In the genomic region with DNA sequence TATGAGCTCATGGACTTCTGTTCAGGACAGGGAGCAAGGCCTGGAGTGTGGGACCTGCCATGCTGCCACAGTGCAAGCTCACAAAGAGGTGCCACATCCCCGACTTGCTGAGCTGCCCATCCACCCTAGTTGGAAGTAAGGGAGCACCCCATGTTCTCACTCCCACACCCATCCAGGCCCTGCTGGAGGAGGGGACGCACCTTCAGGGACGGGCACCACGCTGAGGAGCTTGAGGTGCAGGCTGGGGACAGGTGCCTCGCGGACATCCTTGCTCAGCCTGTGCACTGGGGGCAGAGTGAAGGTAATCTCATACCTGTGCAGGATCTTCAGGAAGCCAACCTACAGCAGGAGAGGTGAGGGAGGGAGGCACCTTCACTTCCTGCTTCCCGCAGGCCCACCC, we compare ENCODE assay signal across 35 cellular contexts. TPM values are rescaled to one million over a fixed set of nuclear protein-coding genes. Genes with fewer than 3 reads are reported as not detected.
"Had no signal": no experiment of that assay in that cellular context is flagged by ENCODE, and none has a peak within 500 bp of the region (broad histone marks: within the 10 kb centered on the region; RNA-seq: fewer than 3 reads in every experiment).

No MANE protein-coding gene starts in this region.

- H3K9me3 ChIP-seq: Peyer's patch had no signal

- H3K27me3 ChIP-seq: brain microvascular endothelial cell had no signal

- ATAC-seq: PC-3, Right ventricle myocardium inferior, SK-N-SH treated with all-trans-retinoic acid at 6 μM for 48 hours had no signal

- DNase-seq: activated B cell treated with CpG ODN at 0.5 μM for 24 hours; activated CD4-positive, alpha-beta memory T cell treated with anti-CD3 and anti-CD28 coated beads for 36 hours; activated CD4-positive, alpha-beta T cell treated with anti-CD3 and anti-CD28 coated beads for 4 hours; activated CD4-positive, alpha-beta T cell treated with anti-CD3 and anti-CD28 coated beads, Interleukin-2, amount 50 U/mL, for 1 hour; activated CD4-positive, CD25-positive, alpha-beta regulatory T cell treated with anti-CD3 and anti-CD28 coated beads, Interleukin-2, amount 50 U/mL, for 72 hours; activated CD8-positive, alpha-beta memory T cell treated with anti-CD3 and anti-CD28 coated beads, Interleukin-2, amount 50 U/mL, for 4 hours; activated effector memory CD4-positive, alpha-beta T cell treated with anti-CD3 and anti-CD28 coated beads, Interleukin-2, amount 50 U/mL, for 16 hours; activated naive CD4-positive, alpha-beta T cell; activated naive CD4-positive, alpha-beta T cell treated with anti-CD3 and anti-CD28 coated beads, Interleukin-2, amount 50 U/mL, for 16 hours; activated naive CD8-positive, alpha-beta T cell treated with anti-CD3 and anti-CD28 coated beads for 36 hours; activated T-cell treated with anti-CD3 and anti-CD28 coated beads, Interleukin-2, amount 50 U/mL, for 48 hours; amniotic stem cell; aorta; brain microvascular endothelial cell; NCI-H1092 treated with DMSO at 0.1 percent for 48 hours; NCI-H1417; NCI-H146; NCI-H187; NCI-H2029 treated with DMSO at 0.1 percent for 48 hours; NCI-H2107; NCI-H2171; NCI-H510A; NCI-H526; NCI-H748 treated with DMSO at 0.1 percent for 48 hours; NK-92 treated with Interleukin-12 subunit alpha and Interleukin-12 subunit beta, amount 100 ng/mL, for 24 hours; PC-3; Peyer's patch; RPMI8226; SIG-M5; T-helper 1 cell; T-helper 2 cell; T-helper 9 cell had no signal

- H3K4me3 ChIP-seq: Peyer's patch had no signal

- H3K27ac ChIP-seq: brain microvascular endothelial cell, Peyer's patch, VCaP had no signal

RNA-seq across cellular contexts. Expression of a gene that starts 22.8 kb away (rescaled TPM):
- total RNA-seq: activated B cell treated with CpG ODN at 0.5 μM for 24 hours; activated CD4-positive, alpha-beta memory T cell treated with anti-CD3 and anti-CD28 coated beads for 36 hours; activated naive CD8-positive, alpha-beta T cell treated with anti-CD3 and anti-CD28 coated beads for 36 hours; PC-3 had no signal

RNA-seq across cellular contexts. Expression of a gene that starts 26.0 kb away (rescaled TPM):
- total RNA-seq: activated B cell treated with CpG ODN at 0.5 μM for 24 hours, aorta, Peyer's patch had no signal
